ENCODE assay signal across 8 cellular contexts in the genomic region with DNA sequence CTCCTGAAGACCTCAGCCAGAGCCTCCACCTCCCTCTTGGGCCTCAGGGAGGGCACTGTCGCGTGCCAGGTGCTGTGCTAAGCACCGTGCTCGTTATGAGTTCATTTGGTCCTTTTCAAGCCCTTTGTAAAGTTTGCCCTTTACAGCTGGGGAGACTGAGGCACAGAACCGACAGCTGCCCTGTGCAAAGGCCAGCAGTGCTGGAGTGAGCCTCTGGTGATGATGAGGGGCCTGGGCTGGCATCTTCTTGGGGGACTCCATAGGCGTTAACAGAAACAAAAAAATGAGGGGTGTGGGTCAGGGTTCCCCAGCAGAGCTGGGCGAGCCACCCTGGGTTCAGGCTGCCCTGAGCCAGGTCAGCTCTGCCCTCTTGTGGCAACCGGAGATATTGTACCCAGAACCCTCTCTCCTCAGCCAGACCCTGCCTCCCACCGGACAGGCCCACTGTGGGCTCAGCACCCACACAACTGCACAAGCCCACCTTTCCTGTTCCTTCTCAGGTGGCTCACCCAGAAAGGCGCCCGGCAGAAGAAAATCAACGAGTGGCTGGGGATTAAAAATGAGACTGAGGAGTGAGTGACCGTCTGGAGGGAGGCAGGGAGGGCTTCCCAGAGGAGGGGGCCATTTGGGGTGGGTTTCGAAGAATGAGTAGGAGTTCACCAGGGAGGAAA. TPM values are rescaled to one million over a fixed set of nuclear protein-coding genes. Genes with fewer than 3 reads are reported as not detected.
DNase-seq lines count a peak whose midpoint lies in the region; ATAC-seq, FAIRE-seq and TF ChIP-seq lines count a peak whose summit lies in the region.

No MANE protein-coding gene starts in this region.

- H3K4me3 ChIP-seq in GM12865 (ENCODE audit: low read depth, low read length) (no peak overlapping the region), fibroblast of villous mesenchyme (ENCODE audit: low read depth, low read length) (no peak overlapping the region), retinal pigment epithelial cell (ENCODE audit: low read length) (no peak overlapping the region)

- no peak for FAIRE-seq in RCC 7860 (lab: Jason Lieb, UNC)

- DNase-seq in GM12865 (ENCODE audit: low read depth): peak; percentile 79
- peak; percentile 60 for DNase-seq in NCI-H69 (lab: John Stamatoyannopoulos, UW)
- peak; percentile 55 for DNase-seq in activated T-cell treated with anti-CD3 and anti-CD28 coated beads, Interleukin-2, amount 50 U/mL, for 4 hours
- DNase-seq in fibroblast of villous mesenchyme (ENCODE audit: low read depth): peak; percentile 39
- DNase-seq in retinal pigment epithelial cell (ENCODE audit: low read depth): no peak
- no peak for DNase-seq in ecto neural progenitor cell (ENCODE audit: low spot score)
- DNase-seq in RCC 7860 (ENCODE audit: low spot score): no peak

- no peak overlapping the region for H3K4me3 Mint-ChIP-seq in activated T-cell treated with anti-CD3 and anti-CD28 coated beads, Interleukin-2, amount 50 U/mL, for 4 hours

- peaks cover 18% of the 10 kb centered on the region for H3K36me3 Mint-ChIP-seq in activated T-cell treated with anti-CD3 and anti-CD28 coated beads, Interleukin-2, amount 50 U/mL, for 4 hours (ENCODE audit: insufficient read depth)

- H3K27me3 Mint-ChIP-seq in activated T-cell treated with anti-CD3 and anti-CD28 coated beads, Interleukin-2, amount 50 U/mL, for 4 hours (ENCODE audit: low read depth): no peaks in the 10 kb centered on the region

- no peak overlapping the region for H3K27ac ChIP-seq in 22Rv1

- H3K9me3 Mint-ChIP-seq in activated T-cell treated with anti-CD3 and anti-CD28 coated beads, Interleukin-2, amount 50 U/mL, for 4 hours: no peaks in the 10 kb centered on the region

- H3K4me1 Mint-ChIP-seq in activated T-cell treated with anti-CD3 and anti-CD28 coated beads, Interleukin-2, amount 50 U/mL, for 4 hours (ENCODE audit: low read depth): peaks cover 3% of the 10 kb centered on the region

- TF ChIP-seq CTCF in 22Rv1 (IDR thresholded peaks at IDR 0.05): peak; percentile 86
- peak; percentile 87 for TF ChIP-seq CTCF in GM12865 (IDR thresholded peaks at IDR 0.05; ENCODE audit: insufficient read depth, low read depth, low read length, missing control alignments)
- TF ChIP-seq CTCF in fibroblast of villous mesenchyme (IDR thresholded peaks at IDR 0.05; ENCODE audit: insufficient read depth, low read depth, low read length): peak; percentile 83
- peak; percentile 77 for TF ChIP-seq CTCF in retinal pigment epithelial cell (conservative IDR thresholded peaks at IDR 0.05; ENCODE audit: low read depth, low read length)

- peak; percentile 91 to 97 for ATAC-seq in activated T-cell treated with anti-CD3 and anti-CD28 coated beads, Interleukin-2, amount 50 U/mL, for 4 hours

RNA-seq across cellular contexts. Expression of a gene that starts 5.5 kb away (rescaled TPM):
- 10 to 100 TPM; 13.6 to 36.7 (median 13.8) TPM for total RNA-seq in activated T-cell treated with anti-CD3 and anti-CD28 coated beads, Interleukin-2, amount 50 U/mL, for 4 hours
- 24.2 and 29.0 TPM in 2 replicates for total RNA-seq in fibroblast of villous mesenchyme

RNA-seq across cellular contexts. Expression of a gene that starts 15.1 kb away (rescaled TPM):
- total RNA-seq in activated T-cell treated with anti-CD3 and anti-CD28 coated beads, Interleukin-2, amount 50 U/mL, for 4 hours: 10 to 100 TPM; 16.5 to 21.4 (median 19.6) TPM
- 30.7 and 30.9 TPM in 2 replicates for total RNA-seq in fibroblast of villous mesenchyme

RNA-seq across cellular contexts. Expression of a gene that starts 24.9 kb away (rescaled TPM):
- total RNA-seq in activated T-cell treated with anti-CD3 and anti-CD28 coated beads, Interleukin-2, amount 50 U/mL, for 4 hours: 10 to 100 TPM; 33.9 to 39.7 (median 35.7) TPM
- 9.3 and 10.8 TPM in 2 replicates for total RNA-seq in fibroblast of villous mesenchyme

RNA-seq across cellular contexts. Expression of a gene that starts 35.7 kb away (rescaled TPM):
- total RNA-seq in activated T-cell treated with anti-CD3 and anti-CD28 coated beads, Interleukin-2, amount 50 U/mL, for 4 hours: 1 to 10 TPM; 3.6 to 8.0 (median 6.6) TPM
- 0.97 and 1.3 TPM in 2 replicates for total RNA-seq in fibroblast of villous mesenchyme

RNA-seq across cellular contexts. Expression of a gene that starts 58.1 kb away (rescaled TPM):
- total RNA-seq in activated T-cell treated with anti-CD3 and anti-CD28 coated beads, Interleukin-2, amount 50 U/mL, for 4 hours: not detected
- total RNA-seq in fibroblast of villous mesenchyme: under 0.01 and 0.32 TPM in 2 replicates

Comparison
In these comparisons a context has a peak if more than half of its experiments do, and no peak if none do; other contexts are left out.
1. DNase-seq: peak in GM12865 (single experiment), NCI-H69 (single experiment), activated T-cell treated with anti-CD3 and anti-CD28 coated beads, Interleukin-2, amount 50 U/mL, for 4 hours (single experiment) and fibroblast of villous mesenchyme (single experiment); none in retinal pigment epithelial cell (single experiment), ecto neural progenitor cell (single experiment) and RCC 7860 (single experiment).
2. Peak in every context shown above with its lines, with median percentiles within 50 percentile points of each other: CTCF ChIP-seq.